Comparison of ENCODE assay signal across 16 cellular contexts in genomic region chrX:45454235-45454634, GRCh38.
DNase-seq lines count a peak whose midpoint lies in the region; ATAC-seq and TF ChIP-seq lines count a peak whose summit lies in the region.
"Had no signal": no experiment of that assay in that cellular context is flagged by ENCODE, and none has a peak within 500 bp of the region (broad histone marks: within the 10 kb centered on the region; RNA-seq: fewer than 3 reads in every experiment).

No MANE protein-coding gene starts in this region.

- TF ChIP-seq CTCF in GM23338 (conservative IDR thresholded peaks at IDR 0.05; ENCODE audit: low read depth in 2 of 2) (no peak), PC-3 (conservative IDR thresholded peaks at IDR 0.05; ENCODE audit: low read depth, low read length) (no peak)

- H3F3A ChIP-seq in GM23338 (replicated peaks; ENCODE audit: low read depth) (no peaks in the 10 kb centered on the region), PC-3 (ENCODE audit: low read length, unreplicated experiment) (no peaks in the 10 kb centered on the region)

- peaks cover 11% of the 10 kb centered on the region; the same call in 2 of the 3 replicates for H3K9me3 Mint-ChIP-seq in GM23338
- no peaks in the 10 kb centered on the region for H3K9me3 Mint-ChIP-seq in CD4-positive, alpha-beta memory T cell
- H3K9me3 Mint-ChIP-seq: CD4-positive, alpha-beta T cell had no signal

- H4K20me1 ChIP-seq in GM23338 (replicated peaks; ENCODE audit: insufficient read depth) (no peaks in the 10 kb centered on the region), PC-3 (ENCODE audit: low read length) (no peaks in the 10 kb centered on the region)

- H3K4me1 ChIP-seq in GM23338 (ENCODE audit: insufficient read depth), result peaks cover 26% of the 10 kb centered on the region; the same call in 1 of the 2 replicates
- H3K4me1 ChIP-seq in PC-3 (ENCODE audit: insufficient read depth, low read length), result peaks cover 26% of the 10 kb centered on the region
- H3K4me1 ChIP-seq in CD4-positive, alpha-beta memory T cell (ENCODE audit: insufficient read depth, low read length), result no peaks in the 10 kb centered on the region

- H3K4me3 ChIP-seq in GM23338 (no peak overlapping the region), PC-3 (ENCODE audit: low read length) (no peak overlapping the region), iPS-18c (ENCODE audit: insufficient read depth, low read depth, low read length) (peak overlapping the region; percentile 5; the same call in 1 of the 2 replicates)
- no peak overlapping the region for H3K4me3 ChIP-seq in CD4-positive, alpha-beta memory T cell (ENCODE audit: low read length in 2 of 2)

- peaks cover 8% of the 10 kb centered on the region; the same call in 2 of the 3 replicates for H3K36me3 Mint-ChIP-seq in GM23338 (ENCODE audit: low read depth)
- no peaks in the 10 kb centered on the region for H3K36me3 Mint-ChIP-seq in CD4-positive, alpha-beta memory T cell
- H3K36me3 Mint-ChIP-seq: IgD-negative memory B cell had no signal

- POLR2A ChIA-PET in PC-3 (lab: Charles Lee; ENCODE audit: unreplicated experiment), result no interaction called here
- POLR2A ChIA-PET in CD4-positive, alpha-beta memory T cell (lab: Charles Lee; ENCODE audit: partially characterized antibody), result no interaction called here

- CTCF ChIA-PET in PC-3 (lab: Charles Lee), result no interaction called here
- CTCF ChIA-PET in CD4-positive, alpha-beta memory T cell (lab: Charles Lee; ENCODE audit: partially characterized antibody), result no interaction called here

- H3K27me3 ChIP-seq in GM23338 (ENCODE audit: insufficient read depth) (no peaks in the 10 kb centered on the region), PC-3 (ENCODE audit: low read length) (no peaks in the 10 kb centered on the region)
- H3K27me3 ChIP-seq in CD4-positive, alpha-beta memory T cell (ENCODE audit: insufficient read depth, low read length), result no peaks in the 10 kb centered on the region

- no peak overlapping the region for H3K27ac Mint-ChIP-seq in GM23338
- H3K27ac Mint-ChIP-seq in CD4-positive, alpha-beta memory T cell, result no peak overlapping the region
- H3K27ac Mint-ChIP-seq: B cell; CD4-positive, alpha-beta T cell; IgD-negative memory B cell had no signal

- intact Hi-C loops in PC-3 (cut with micrococcal nuclease), result no loop called here
- intact Hi-C loops in CD4-positive, alpha-beta memory T cell (cut with micrococcal nuclease), result no loop called here

- H2AFZ ChIP-seq in GM23338 (0 out of 2 replicates have a peak overlapping the region, but pooled peaks have one; percentile 14), PC-3 (ENCODE audit: low read length) (peak overlapping the region; percentile 30; the same call in 1 of the 2 replicates)

- H3K9me3 ChIP-seq in PC-3 (ENCODE audit: low read length) (no peaks in the 10 kb centered on the region), iPS-18c (ENCODE audit: control insufficient read depth, insufficient read depth, low read length) (peaks cover 5% of the 10 kb centered on the region)
- no peaks in the 10 kb centered on the region for H3K9me3 ChIP-seq in CD4-positive, alpha-beta memory T cell (ENCODE audit: control insufficient read depth in 1 of 2, low read length in 2 of 2)

- H3K36me3 ChIP-seq in GM23338 (ENCODE audit: insufficient read depth) (no peaks in the 10 kb centered on the region), PC-3 (ENCODE audit: low read depth, low read length) (no peaks in the 10 kb centered on the region)
- H3K36me3 ChIP-seq in CD4-positive, alpha-beta memory T cell (ENCODE audit: insufficient read depth, low read length), result no peaks in the 10 kb centered on the region

- peaks cover 3% of the 10 kb centered on the region for H3K27me3 Mint-ChIP-seq in GM23338 (ENCODE audit: insufficient read depth, low read depth, poor library complexity)
- peaks cover 0 to 1% of the 10 kb centered on the region in 2 donors for H3K27me3 Mint-ChIP-seq in CD4-positive, alpha-beta memory T cell
- H3K27me3 Mint-ChIP-seq: CD4-positive, alpha-beta T cell had no signal

- H3K4me2 ChIP-seq in GM23338, result no peak overlapping the region
- no peak overlapping the region for H3K4me2 ChIP-seq in PC-3 (ENCODE audit: low read length)

- ATAC-seq in GM23338 (no peak), PC-3 (no peak)

- H3K79me2 ChIP-seq in GM23338 (replicated peaks; ENCODE audit: insufficient read depth), result no peaks in the 10 kb centered on the region
- H3K79me2 ChIP-seq in PC-3 (ENCODE audit: low read length), result no peaks in the 10 kb centered on the region

- no peaks in the 10 kb centered on the region for H3K9me2 ChIP-seq in GM23338 (ENCODE audit: insufficient read depth)
- H3K9me2 ChIP-seq in PC-3 (replicated peaks; ENCODE audit: low read length), result no peaks in the 10 kb centered on the region

- no peak overlapping the region for H3K9ac ChIP-seq in PC-3 (ENCODE audit: low read length)

- H3K4me3 Mint-ChIP-seq in GM23338, result no peak overlapping the region
- H3K4me3 Mint-ChIP-seq in CD4-positive, alpha-beta memory T cell, result no peak overlapping the region
- H3K4me3 Mint-ChIP-seq: B cell; CD4-positive, alpha-beta T cell had no signal

- no peak for DNase-seq in GM23338 (ENCODE audit: low spot score)
- DNase-seq in PC-3, result no peak
- peak; percentile 21 for DNase-seq in retina
- no peak for DNase-seq in activated CD4-positive, CD25-positive, alpha-beta regulatory T cell treated with anti-CD3 and anti-CD28 coated beads, Interleukin-2, amount 50 U/mL, for 72 hours
- no peak for DNase-seq in activated naive CD4-positive, alpha-beta T cell treated with Interleukin-2 at 50 U/mL for 16 hours
- DNase-seq in NK-92 (lab: John Stamatoyannopoulos, UW; ENCODE audit: unreplicated experiment), result no peak
- DNase-seq in CD4-positive, alpha-beta memory T cell, result no peak
- DNase-seq: 8988T; C1 segment of cervical spinal cord; CD4-positive, alpha-beta T cell; DMS153; DND-41; GF-D8 had no signal

- BruUV-seq in PC-3 (replicated peaks; lab: Mats Ljungman, UMichigan), result no TSS peak

- peaks cover 29% of the 10 kb centered on the region for H3K4me1 Mint-ChIP-seq in GM23338
- H3K4me1 Mint-ChIP-seq in CD4-positive, alpha-beta memory T cell, result no peaks in the 10 kb centered on the region
- H3K4me1 Mint-ChIP-seq: B cell, IgD-negative memory B cell had no signal

- H3K27ac ChIP-seq in GM23338 (ENCODE audit: low read depth) (no peak overlapping the region), PC-3 (ENCODE audit: low read length) (no peak overlapping the region)
- no peak overlapping the region for H3K27ac ChIP-seq in CD4-positive, alpha-beta memory T cell (ENCODE audit: low read depth, low read length)

TF ChIP-seq in GM23338, 12 proteins besides CTCF, POLR2A, EP300 and RAD21 (continues in another document):
- TF ChIP-seq CREB1 (CRISPR knock-in tag; IDR thresholded peaks at IDR 0.05; ENCODE audit: low read depth), result no peak
- TF ChIP-seq NANOG (IDR thresholded peaks at IDR 0.05; ENCODE audit: borderline replicate concordance), result no peak
- TF ChIP-seq ZNF114 (CRISPR knock-in tag; IDR thresholded peaks at IDR 0.05), result no peak
- TF ChIP-seq ETS1 (IDR thresholded peaks at IDR 0.05), result no peak
- TF ChIP-seq JUNB (IDR thresholded peaks at IDR 0.05; ENCODE audit: unreplicated experiment), result no peak
- TF ChIP-seq EZH2phosphoT487 (IDR thresholded peaks at IDR 0.05; ENCODE audit: unreplicated experiment), result no peak
- TF ChIP-seq REST (IDR thresholded peaks at IDR 0.05; ENCODE audit: unreplicated experiment), result no peak
- no peak for TF ChIP-seq POLR2AphosphoS5 (IDR thresholded peaks at IDR 0.05; ENCODE audit: low read depth)
- TF ChIP-seq EZH2 (IDR thresholded peaks at IDR 0.05; ENCODE audit: low read depth, unreplicated experiment), result no peak
- no peak for TF ChIP-seq ZNF331 (CRISPR knock-in tag; IDR thresholded peaks at IDR 0.05; ENCODE audit: low read depth)
- TF ChIP-seq STAT1 (IDR thresholded peaks at IDR 0.05; ENCODE audit: unreplicated experiment), result no peak
